In the genomic region with DNA sequence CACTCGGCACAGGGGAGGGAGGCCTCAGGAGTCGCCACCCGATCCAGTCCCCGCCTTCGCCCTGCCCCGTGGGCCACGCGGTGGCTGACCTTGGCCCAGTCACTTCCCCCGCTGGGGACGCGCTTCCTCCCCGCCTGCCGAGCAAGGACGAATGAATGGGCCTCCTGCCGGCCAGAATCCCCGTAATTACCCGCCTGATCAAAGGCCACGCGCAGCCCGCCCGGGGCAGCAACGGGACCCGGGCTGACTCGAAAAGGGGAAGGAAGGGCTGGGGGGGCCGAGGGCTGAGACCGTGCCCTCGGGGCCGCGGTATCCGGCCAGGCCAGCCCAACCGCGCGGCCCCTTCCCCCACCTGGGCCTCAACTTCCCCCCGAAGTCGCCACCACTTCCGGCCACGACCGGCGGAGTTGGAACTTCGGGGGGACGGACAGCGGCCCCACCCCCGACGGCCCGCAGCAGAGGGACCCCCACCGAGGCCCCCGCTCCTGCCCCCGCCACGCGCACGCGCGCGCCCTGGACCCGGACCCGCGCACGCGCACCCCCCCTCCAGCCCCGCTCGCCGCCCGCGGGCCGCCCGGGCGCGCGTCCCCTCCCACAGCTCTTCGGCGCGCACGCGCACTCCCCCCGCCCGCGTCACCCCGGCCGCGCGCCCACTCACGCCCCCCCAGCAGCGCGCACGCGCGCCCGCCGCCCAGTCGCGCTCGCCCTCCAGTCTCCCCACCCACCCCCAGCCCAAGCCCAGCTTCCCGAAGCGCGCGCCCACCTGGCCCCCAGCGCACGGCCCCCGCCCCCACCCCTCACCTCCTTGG, we compare ENCODE assay signal across 8 cellular contexts. TPM values are rescaled to one million over a fixed set of nuclear protein-coding genes. Genes with fewer than 3 reads are reported as not detected.
A peak's percentile ranks its signal among the peaks of the same experiment; 100 is the strongest.
DNase-seq lines count a peak whose midpoint lies in the region; ATAC-seq and TF ChIP-seq lines count a peak whose summit lies in the region.

No MANE protein-coding gene starts in this region.

- DNase-seq in DMS153 treated with DMSO at 0.1 percent for 48 hours (lab: John Stamatoyannopoulos, UW; ENCODE audit: unreplicated experiment) (peak; percentile 7), DMS153 (lab: John Stamatoyannopoulos, UW) (no peak), NCI-H2227 (lab: John Stamatoyannopoulos, UW; ENCODE audit: unreplicated experiment) (peak; percentile 96), colonic mucosa (peak; percentile 91)
- DNase-seq in activated CD4-positive, alpha-beta T cell treated with anti-CD3 and anti-CD28 coated beads for 36 hours: peak; percentile 90
- DNase-seq in stimulated activated CD4-positive, alpha-beta T cell treated with anti-CD3 and anti-CD28 coated beads, Interleukin-4, amount 100 ng/mL, for 24 hours: peak; percentile 80

- H3K4me3 Mint-ChIP-seq in activated CD4-positive, alpha-beta T cell treated with anti-CD3 and anti-CD28 coated beads for 36 hours: peak overlapping the region; percentile 82

- H3K9ac ChIP-seq in colonic mucosa (ENCODE audit: low read depth in 2 of 2, low read length in 2 of 2): peak overlapping the region; percentile 76 to 91
- peak overlapping the region in 1 of 2 donors; percentile 34 for H3K9ac ChIP-seq in liver (ENCODE audit: low read depth in 1 of 2, low read length in 2 of 2)

- TF ChIP-seq RAD21 in liver (IDR thresholded peaks at IDR 0.05): peak; percentile 26 to 62

- H3K4me1 Mint-ChIP-seq in activated CD4-positive, alpha-beta T cell treated with anti-CD3 and anti-CD28 coated beads for 36 hours: peaks cover 45% of the 10 kb centered on the region

- no peaks in the 10 kb centered on the region for H3K9me3 Mint-ChIP-seq in activated CD4-positive, alpha-beta T cell treated with anti-CD3 and anti-CD28 coated beads for 36 hours (ENCODE audit: low read depth)

- CTCF ChIA-PET in activated CD4-positive, alpha-beta T cell treated with anti-CD3 and anti-CD28 coated beads for 36 hours (lab: Charles Lee): interaction anchor here (1.0 kb wide), 1 partner anchor 194 kb away, joined by 3 read pairs; no protein-coding TSS in a partner anchor

- intact Hi-C loops in activated CD4-positive, alpha-beta T cell treated with anti-CD3 and anti-CD28 coated beads for 36 hours (cut with DNase I, micrococcal nuclease): loop anchor here (1.0 to 10.0 kb wide), 13 partner anchors 9 to 1006 kb away; a partner anchor contains a TSS
- intact Hi-C loops in colonic mucosa (cut with DNase I): no loop called here

- H3K9me3 ChIP-seq in colonic mucosa (no peaks in the 10 kb centered on the region), liver (ENCODE audit: control insufficient read depth in 4 of 4, low read length in 3 of 4) (no peaks in the 10 kb centered on the region)

- TF ChIP-seq CTCF in colonic mucosa (IDR thresholded peaks at IDR 0.05) (no peak), liver (IDR thresholded peaks at IDR 0.05; ENCODE audit: low read depth, low read length, missing input control) (peak; percentile 22)

- WGBS in liver: under 1% methylated on average over 99 of the region's 99 CpGs

- peak overlapping the region; percentile 91 for H3K27ac Mint-ChIP-seq in activated CD4-positive, alpha-beta T cell treated with anti-CD3 and anti-CD28 coated beads for 36 hours

- H3K27me3 ChIP-seq in colonic mucosa: no peaks in the 10 kb centered on the region
- no peaks in the 10 kb centered on the region for H3K27me3 ChIP-seq in liver (ENCODE audit: control insufficient read depth in 4 of 4, insufficient read depth in 4 of 4, low read length in 3 of 4)

- POLR2A ChIA-PET in activated CD4-positive, alpha-beta T cell treated with anti-CD3 and anti-CD28 coated beads for 36 hours (lab: Charles Lee): interaction anchor here (0.6 to 2.6 kb wide), 5 partner anchors 21 to 521 kb away, joined by 3 to 19 read pairs (median 3); a partner anchor contains a TSS

- H3K36me3 ChIP-seq in colonic mucosa: no peaks in the 10 kb centered on the region
- no peaks in the 10 kb centered on the region for H3K36me3 ChIP-seq in liver (ENCODE audit: control insufficient read depth in 4 of 4, insufficient read depth in 3 of 4, low read depth in 1 of 4, low read length in 3 of 4)

- peak overlapping the region; percentile 75 for H3K4me3 ChIP-seq in colonic mucosa
- peak overlapping the region; percentile 71 to 84 (median 79) for H3K4me3 ChIP-seq in liver (ENCODE audit: low read depth in 1 of 3, low read length in 3 of 3)

- peaks cover 19% of the 10 kb centered on the region for H3K36me3 Mint-ChIP-seq in activated CD4-positive, alpha-beta T cell treated with anti-CD3 and anti-CD28 coated beads for 36 hours (ENCODE audit: low read depth)

- peak overlapping the region; percentile 96 for H3K27ac ChIP-seq in colonic mucosa
- peak overlapping the region; percentile 92 to 97 for H3K27ac ChIP-seq in liver (ENCODE audit: low read depth in 1 of 2, low read length in 2 of 2)

- H3K4me1 ChIP-seq in colonic mucosa (peaks cover 25% of the 10 kb centered on the region), liver (ENCODE audit: control insufficient read depth in 4 of 4, insufficient read depth in 4 of 4, low read length in 3 of 4) (peaks cover 10 to 45% (median 37%) of the 10 kb centered on the region in 4 donors)

- ATAC-seq in HG02840 (IDR thresholded peaks at IDR 0.05; ENCODE audit: low FRiP score, unreplicated experiment): peak; percentile 22
- peak; percentile 18 for ATAC-seq in activated CD4-positive, alpha-beta T cell treated with anti-CD3 and anti-CD28 coated beads for 36 hours

- H3K27me3 Mint-ChIP-seq in activated CD4-positive, alpha-beta T cell treated with anti-CD3 and anti-CD28 coated beads for 36 hours: no peaks in the 10 kb centered on the region

TF ChIP-seq in liver, 16 proteins besides CTCF, POLR2A, EP300 and RAD21 (continues in another document):
- TF ChIP-seq, protein P1, sequence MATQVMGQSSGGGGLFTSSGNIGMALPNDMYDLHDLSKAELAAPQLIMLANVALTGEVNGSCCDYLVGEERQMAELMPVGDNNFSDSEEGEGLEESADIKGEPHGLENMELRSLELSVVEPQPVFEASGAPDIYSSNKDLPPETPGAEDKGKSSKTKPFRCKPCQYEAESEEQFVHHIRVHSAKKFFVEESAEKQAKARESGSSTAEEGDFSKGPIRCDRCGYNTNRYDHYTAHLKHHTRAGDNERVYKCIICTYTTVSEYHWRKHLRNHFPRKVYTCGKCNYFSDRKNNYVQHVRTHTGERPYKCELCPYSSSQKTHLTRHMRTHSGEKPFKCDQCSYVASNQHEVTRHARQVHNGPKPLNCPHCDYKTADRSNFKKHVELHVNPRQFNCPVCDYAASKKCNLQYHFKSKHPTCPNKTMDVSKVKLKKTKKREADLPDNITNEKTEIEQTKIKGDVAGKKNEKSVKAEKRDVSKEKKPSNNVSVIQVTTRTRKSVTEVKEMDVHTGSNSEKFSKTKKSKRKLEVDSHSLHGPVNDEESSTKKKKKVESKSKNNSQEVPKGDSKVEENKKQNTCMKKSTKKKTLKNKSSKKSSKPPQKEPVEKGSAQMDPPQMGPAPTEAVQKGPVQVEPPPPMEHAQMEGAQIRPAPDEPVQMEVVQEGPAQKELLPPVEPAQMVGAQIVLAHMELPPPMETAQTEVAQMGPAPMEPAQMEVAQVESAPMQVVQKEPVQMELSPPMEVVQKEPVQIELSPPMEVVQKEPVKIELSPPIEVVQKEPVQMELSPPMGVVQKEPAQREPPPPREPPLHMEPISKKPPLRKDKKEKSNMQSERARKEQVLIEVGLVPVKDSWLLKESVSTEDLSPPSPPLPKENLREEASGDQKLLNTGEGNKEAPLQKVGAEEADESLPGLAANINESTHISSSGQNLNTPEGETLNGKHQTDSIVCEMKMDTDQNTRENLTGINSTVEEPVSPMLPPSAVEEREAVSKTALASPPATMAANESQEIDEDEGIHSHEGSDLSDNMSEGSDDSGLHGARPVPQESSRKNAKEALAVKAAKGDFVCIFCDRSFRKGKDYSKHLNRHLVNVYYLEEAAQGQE (IDR thresholded peaks at IDR 0.05): no peak
- TF ChIP-seq GABPA (IDR thresholded peaks at IDR 0.05 in 1 of 2, conservative IDR thresholded peaks at IDR 0.05 in 1 of 2) (peak in 1 of 2 donors; percentile 81), FOXA2 (IDR thresholded peaks at IDR 0.05) (no peak), YY1 (IDR thresholded peaks at IDR 0.05) (peak; percentile 26), FOXA1 (IDR thresholded peaks at IDR 0.05) (no peak), EGR1 (IDR thresholded peaks at IDR 0.05; ENCODE audit: low read depth in 2 of 2) (peak; percentile 28 to 33), RXRA (IDR thresholded peaks at IDR 0.05) (peak; percentile 62 to 78)
- TF ChIP-seq, protein P2, sequence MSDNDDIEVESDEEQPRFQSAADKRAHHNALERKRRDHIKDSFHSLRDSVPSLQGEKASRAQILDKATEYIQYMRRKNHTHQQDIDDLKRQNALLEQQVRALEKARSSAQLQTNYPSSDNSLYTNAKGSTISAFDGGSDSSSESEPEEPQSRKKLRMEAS (IDR thresholded peaks at IDR 0.05): peak; percentile 83
- TF ChIP-seq, protein P3, sequence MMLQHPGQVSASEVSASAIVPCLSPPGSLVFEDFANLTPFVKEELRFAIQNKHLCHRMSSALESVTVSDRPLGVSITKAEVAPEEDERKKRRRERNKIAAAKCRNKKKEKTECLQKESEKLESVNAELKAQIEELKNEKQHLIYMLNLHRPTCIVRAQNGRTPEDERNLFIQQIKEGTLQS (IDR thresholded peaks at IDR 0.05): no peak

RNA-seq across cellular contexts. Expression of a gene that starts 0.5 kb away (rescaled TPM):
- 10 to 100 TPM; 27.6 to 28.4 TPM for total RNA-seq in activated CD4-positive, alpha-beta T cell treated with anti-CD3 and anti-CD28 coated beads for 36 hours
- total RNA-seq in colonic mucosa (10 to 100 TPM; 52.1 to 69.2 TPM), liver (10 to 100 TPM; 17.6 to 23.6 TPM)
- 10 to 100 TPM in 1 of 2 donors, 1 to 10 TPM in 1; 2.9 to 20.1 TPM for polyA plus RNA-seq in liver

RNA-seq across cellular contexts. Expression of a gene that starts 20.5 kb away (rescaled TPM):
- 10 to 100 TPM; 29.2 to 32.2 TPM for total RNA-seq in activated CD4-positive, alpha-beta T cell treated with anti-CD3 and anti-CD28 coated beads for 36 hours
- total RNA-seq in colonic mucosa (10 to 100 TPM; 20.5 to 50.9 TPM), liver (10 to 100 TPM; 16.0 to 26.1 TPM)
- 10 to 100 TPM in 1 of 2 donors, 1 to 10 TPM in 1; 6.1 to 30.4 TPM for polyA plus RNA-seq in liver

RNA-seq across cellular contexts. Expression of a gene that starts 55.2 kb away (rescaled TPM):
- not detected for total RNA-seq in activated CD4-positive, alpha-beta T cell treated with anti-CD3 and anti-CD28 coated beads for 36 hours
- total RNA-seq in colonic mucosa (not detected), liver (not detected)
- under 1 TPM; 0.08 to 0.63 TPM for polyA plus RNA-seq in liver
